8 cellular contexts compared by ENCODE assay signal in genomic region chr1:234610061-234610581, GRCh38. TPM values are rescaled to one million over a fixed set of nuclear protein-coding genes. Genes with fewer than 3 reads are reported as not detected.
A peak's percentile ranks its signal among the peaks of the same experiment; 100 is the strongest.
DNase-seq lines count a peak whose midpoint lies in the region; ATAC-seq, FAIRE-seq and TF ChIP-seq lines count a peak whose summit lies in the region.

IRF2BP2 (minus strand) TSS chr1:234610178; CDS start chr1:234609494, 684 bp downstream.

- H3K4me1 ChIP-seq in BE2C (peaks cover 19% of the 10 kb centered on the region), neuron (ENCODE audit: insufficient read depth, low read length) (peaks cover 51% of the 10 kb centered on the region)

- peak; percentile 17 for ATAC-seq in GM19467 (IDR thresholded peaks at IDR 0.05; ENCODE audit: unreplicated experiment)

- no peak for TF ChIP-seq CTCF in BE2C (IDR thresholded peaks at IDR 0.05; ENCODE audit: low read depth, low read length)

- peak within 1 kb of the TSS; percentile 35 for H2AFZ ChIP-seq in neuron (ENCODE audit: low read depth, low read length)

- FAIRE-seq in frontal cortex (lab: Jason Lieb, UNC) = no peak

- in situ Hi-C loops in SK-MEL-5 (cut with HindIII; ENCODE audit: low pct_unique_long_range_greater_than_20kb, low sequenced_read_pairs) = no loop called here

- H3K36me3 ChIP-seq in BE2C = peaks cover 41% of the 10 kb centered on the region
- H3K36me3 ChIP-seq in neuron (ENCODE audit: insufficient read depth, low read length) = peaks cover 18% of the 10 kb centered on the region

- H3K9me3 ChIP-seq in BE2C = no peaks in the 10 kb centered on the region
- no peaks in the 10 kb centered on the region for H3K9me3 ChIP-seq in neuron (ENCODE audit: low read length)

- H3K27ac ChIP-seq in temporal lobe (ENCODE audit: low read depth, low read length) = peak within 1 kb of the TSS; percentile 99

- peak within 1 kb of the TSS; percentile 75 for H3K4me3 ChIP-seq in BE2C (ENCODE audit: low read depth, low read length)
- peak within 1 kb of the TSS; percentile 67 for H3K4me3 ChIP-seq in neuron (ENCODE audit: low read length)

- H3K27me3 ChIP-seq in BE2C = no peaks in the 10 kb centered on the region
- H3K27me3 ChIP-seq in neuron (ENCODE audit: insufficient read depth, low read length) = no peaks in the 10 kb centered on the region

- DNase-seq in BE2C (peak; percentile 88), LHCN-M2 (ENCODE audit: low read depth) (peak; percentile 86), SK-MEL-5 (ENCODE audit: low read depth, low spot score) (peak; percentile 84), frontal cortex (ENCODE audit: low spot score in 2 of 2) (peak; percentile 77 to 88)
- peak; percentile 68 for DNase-seq in activated gamma-delta T cell treated with anti-CD3 and anti-CD28 coated beads, Interleukin-2, amount 50 U/mL, for 16 hours (ENCODE audit: low read depth)

RNA-seq across cellular contexts. Expression of gene IRF2BP2, which starts in this region (rescaled TPM):
- 199 TPM for polyA plus RNA-seq in BE2C (2012; ENCODE audit: insufficient read depth, insufficient read length, low read depth)
- 42.2 and 46.9 TPM in 2 replicates for total RNA-seq in LHCN-M2 (2014; rRNA removed)
- 38.4 TPM for polyA plus RNA-seq in LHCN-M2 (2012)
- 46.1 and 47.5 TPM in 2 replicates for total RNA-seq in SK-MEL-5 (2014; rRNA removed; shearing (Covaris generic))
- polyA plus RNA-seq in SK-MEL-5 (2015; cell fraction: cytosol; rRNA removed) = 46.5 and 70.0 TPM in 2 replicates
- polyA plus RNA-seq in SK-MEL-5 (2015; cell fraction: nucleus; rRNA removed) = 63.0 and 96.7 TPM in 2 replicates
- total RNA-seq in frontal cortex = 97.0 TPM
- total RNA-seq in temporal lobe = 85.6 TPM

Comparison
In these comparisons a context has a peak if more than half of its experiments do, and no peak if none do; other contexts are left out.
1. Peak in every context shown above with its lines: DNase-seq, ATAC-seq, H3K4me3 ChIP-seq and H3K27ac ChIP-seq.